28 cellular contexts compared by ENCODE assay signal in the genomic region with DNA sequence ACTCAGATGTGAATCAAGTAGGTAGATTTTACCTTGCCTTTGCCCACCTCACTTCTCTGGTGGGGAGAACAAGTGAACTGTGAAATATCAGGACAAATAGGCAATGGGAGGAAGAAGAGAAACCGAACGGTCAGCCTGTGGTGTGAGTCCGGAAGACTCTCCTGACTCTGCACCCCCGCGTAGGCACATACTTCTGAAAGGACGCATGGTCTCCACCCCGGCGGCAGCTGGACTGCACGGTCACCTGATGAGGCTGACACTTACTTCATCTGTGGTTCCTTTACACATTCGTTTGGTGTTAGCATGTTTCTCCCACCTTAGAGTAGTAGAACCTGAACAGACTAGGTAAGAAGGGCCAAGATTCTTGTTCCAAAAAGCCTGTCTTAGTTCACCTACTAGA. TPM values are rescaled to one million over a fixed set of nuclear protein-coding genes. Genes with fewer than 3 reads are reported as not detected.
DNase-seq lines count a peak whose midpoint lies in the region; ATAC-seq, FAIRE-seq and TF ChIP-seq lines count a peak whose summit lies in the region.
"Had no signal": no experiment of that assay in that cellular context is flagged by ENCODE, and none has a peak within 500 bp of the region (broad histone marks: within the 10 kb centered on the region; RNA-seq: fewer than 3 reads in every experiment).

No MANE protein-coding gene starts in this region.

- H3K36me3 ChIP-seq in ectodermal cell (ENCODE audit: control insufficient read depth, insufficient read depth, low read length) (peaks cover 32% of the 10 kb centered on the region), breast epithelium (no peaks in the 10 kb centered on the region)

- H3K4me3 ChIP-seq in ectodermal cell (ENCODE audit: insufficient read depth, low read depth, low read length) (no peak overlapping the region), breast epithelium (no peak overlapping the region)
- H3K4me3 ChIP-seq: BLaER1, GM12878 had no signal

- H3K36me3 Mint-ChIP-seq in immature natural killer cell: peaks cover 0 to 7% (median 0%) of the 10 kb centered on the region in 3 donors
- no peaks in the 10 kb centered on the region for H3K36me3 Mint-ChIP-seq in natural killer cell treated with Interleukin-12 subunit alpha and Interleukin-12 subunit beta and Interleukin-15 and Interleukin-18, amount 100 ng/mL, for 72 hours

- H3K27ac ChIP-seq in ectodermal cell (ENCODE audit: insufficient read depth, low read depth, low read length, poor library complexity, severe bottlenecking) (peak overlapping the region; percentile 2), breast epithelium (no peak overlapping the region)
- H3K27ac ChIP-seq: BLaER1 had no signal

- intact Hi-C loops in posterior vena cava (cut with DNase I): no loop called here
- intact Hi-C loops in breast epithelium (cut with DNase I; ENCODE audit: low total_unique reads): no loop called here

- H3K27me3 Mint-ChIP-seq in immature natural killer cell (ENCODE audit: low read depth in 3 of 3): peaks cover 0 to under 1% (median 0%) of the 10 kb centered on the region in 3 donors
- H3K27me3 Mint-ChIP-seq in natural killer cell treated with Interleukin-12 subunit alpha and Interleukin-12 subunit beta and Interleukin-15 and Interleukin-18, amount 100 ng/mL, for 72 hours: no peaks in the 10 kb centered on the region
- H3K27me3 Mint-ChIP-seq: CD4-positive, alpha-beta memory T cell; CD4-positive, CD25-positive, alpha-beta regulatory T cell; CD8-positive, alpha-beta memory T cell had no signal

- no peak for TF ChIP-seq CTCF in breast epithelium (IDR thresholded peaks at IDR 0.05)

- FAIRE-seq in HTR-8/SVneo (lab: Jason Lieb, UNC): no peak
- FAIRE-seq: A204.1, GM12878, GM12892, GM19239 had no signal

- H3K4me3 Mint-ChIP-seq in immature natural killer cell: no peak overlapping the region
- H3K4me3 Mint-ChIP-seq in natural killer cell treated with Interleukin-12 subunit alpha and Interleukin-12 subunit beta and Interleukin-15 and Interleukin-18, amount 100 ng/mL, for 72 hours: no peak overlapping the region
- H3K4me3 Mint-ChIP-seq: CD14-positive monocyte; CD4-positive, alpha-beta memory T cell; CD4-positive, CD25-positive, alpha-beta regulatory T cell; CD8-positive, alpha-beta memory T cell had no signal

- no peak for ATAC-seq in natural killer cell treated with Interleukin-12 subunit alpha and Interleukin-12 subunit beta and Interleukin-15 and Interleukin-18, amount 100 ng/mL, for 72 hours
- no peak for ATAC-seq in HG02571 (IDR thresholded peaks at IDR 0.05; ENCODE audit: unreplicated experiment)
- ATAC-seq: GM12878 had no signal

- DNase-seq in immature natural killer cell (peak in 2 of 3 donors; percentile 4 to 13), posterior vena cava (ENCODE audit: low spot score) (peak; percentile 37), HTR-8/SVneo (ENCODE audit: insufficient read length, low spot score) (no peak), breast epithelium (ENCODE audit: low spot score in 2 of 2) (no peak)
- DNase-seq in natural killer cell treated with Interleukin-12 subunit alpha and Interleukin-12 subunit beta and Interleukin-15 and Interleukin-18, amount 100 ng/mL, for 72 hours (ENCODE audit: low spot score): no peak
- DNase-seq: 8988T; ACHN; BE2C; C1 segment of cervical spinal cord; CD4-positive, alpha-beta memory T cell; CD4-positive, CD25-positive, alpha-beta regulatory T cell; CD8-positive, alpha-beta memory T cell; COR-L47; DMS 273 treated with DMSO at 0.1 percent for 48 hours; DMS153; DMS53; DMS79; DND-41; EL; GDM1 had no signal

- H3K9me3 ChIP-seq in ectodermal cell (ENCODE audit: control insufficient read depth, low read length) (no peaks in the 10 kb centered on the region), breast epithelium (no peaks in the 10 kb centered on the region)
- H3K9me3 ChIP-seq: BE2C, BLaER1 had no signal

- H3K4me1 ChIP-seq in ectodermal cell (ENCODE audit: control insufficient read depth, insufficient read depth, low read length): no peaks in the 10 kb centered on the region
- H3K4me1 ChIP-seq in breast epithelium: no peaks in the 10 kb centered on the region
- H3K4me1 ChIP-seq: BE2C, BLaER1 had no signal

- TF ChIP-seq POLR2A in breast epithelium (IDR thresholded peaks at IDR 0.05): no peak

- H3K27me3 ChIP-seq in ectodermal cell (ENCODE audit: control insufficient read depth, insufficient read depth, low read length, poor library complexity, severe bottlenecking) (no peaks in the 10 kb centered on the region), breast epithelium (no peaks in the 10 kb centered on the region)
- H3K27me3 ChIP-seq: BE2C, BLaER1 had no signal

- peak overlapping the region in 5 of 6 donors; percentile 41 to 91 (median 49) for H3K27ac Mint-ChIP-seq in immature natural killer cell
- no peak overlapping the region for H3K27ac Mint-ChIP-seq in natural killer cell treated with Interleukin-12 subunit alpha and Interleukin-12 subunit beta and Interleukin-15 and Interleukin-18, amount 100 ng/mL, for 72 hours
- H3K27ac Mint-ChIP-seq: CD4-positive, alpha-beta memory T cell; CD4-positive, CD25-positive, alpha-beta regulatory T cell had no signal

- peaks cover 22 to 28% of the 10 kb centered on the region in 2 donors for H3K4me1 Mint-ChIP-seq in immature natural killer cell
- H3K4me1 Mint-ChIP-seq in natural killer cell treated with Interleukin-12 subunit alpha and Interleukin-12 subunit beta and Interleukin-15 and Interleukin-18, amount 100 ng/mL, for 72 hours (ENCODE audit: low read depth in 2 of 2): peaks cover 9 to 12% of the 10 kb centered on the region in 2 donors
- H3K4me1 Mint-ChIP-seq: CD14-positive monocyte; CD4-positive, alpha-beta memory T cell; CD4-positive, CD25-positive, alpha-beta regulatory T cell; CD8-positive, alpha-beta memory T cell had no signal

- no peaks in the 10 kb centered on the region for H3K9me3 Mint-ChIP-seq in immature natural killer cell
- H3K9me3 Mint-ChIP-seq in natural killer cell treated with Interleukin-12 subunit alpha and Interleukin-12 subunit beta and Interleukin-15 and Interleukin-18, amount 100 ng/mL, for 72 hours: no peaks in the 10 kb centered on the region
- H3K9me3 Mint-ChIP-seq: CD14-positive monocyte; CD4-positive, alpha-beta memory T cell; CD4-positive, CD25-positive, alpha-beta regulatory T cell; CD8-positive, alpha-beta memory T cell had no signal

- WGBS in ectodermal cell, 2 experiments: 95 to 96% methylated on average over 10 of the region's 10 CpGs

RNA-seq across cellular contexts. Expression of a gene that starts 58.4 kb away (rescaled TPM):
- polyA plus RNA-seq in ectodermal cell (2013, experiment 1 of 4): 54.3 TPM
- 51.6 TPM for polyA plus RNA-seq in ectodermal cell (2013, experiment 2 of 4)
- polyA plus RNA-seq in ectodermal cell (2013, experiment 3 of 4): 46.0 TPM
- polyA plus RNA-seq in ectodermal cell (2013, experiment 4 of 4): 47.1 TPM
- polyA plus RNA-seq in immature natural killer cell: 10 to 100 TPM in 2 of 3 donors, 1 to 10 TPM in 1; 6.0 to 28.6 (median 10.2) TPM
- total RNA-seq in posterior vena cava (10 to 100 TPM; 16.2 to 17.3 TPM), breast epithelium (10 to 100 TPM; 14.1 to 22.0 (median 18.4) TPM)
- total RNA-seq in natural killer cell treated with Interleukin-12 subunit alpha and Interleukin-12 subunit beta and Interleukin-15 and Interleukin-18, amount 100 ng/mL, for 72 hours: 10 to 100 TPM; 29.6 to 59.3 TPM

Comparison
In these comparisons a context has a peak if more than half of its experiments do, and no peak if none do; other contexts are left out.
1. DNase-seq: peak in immature natural killer cell (2 of 3) and posterior vena cava (single experiment); none in natural killer cell treated with Interleukin-12 subunit alpha and Interleukin-12 subunit beta and Interleukin-15 and Interleukin-18, amount 100 ng/mL, for 72 hours (single experiment), HTR-8/SVneo (single experiment) and breast epithelium (0 of 2).
2. H3K27ac Mint-ChIP-seq: peak in immature natural killer cell (5 of 6); none in natural killer cell treated with Interleukin-12 subunit alpha and Interleukin-12 subunit beta and Interleukin-15 and Interleukin-18, amount 100 ng/mL, for 72 hours (0 of 2).